Comparison of ENCODE assay signal across 8 cellular contexts in the genomic region with DNA sequence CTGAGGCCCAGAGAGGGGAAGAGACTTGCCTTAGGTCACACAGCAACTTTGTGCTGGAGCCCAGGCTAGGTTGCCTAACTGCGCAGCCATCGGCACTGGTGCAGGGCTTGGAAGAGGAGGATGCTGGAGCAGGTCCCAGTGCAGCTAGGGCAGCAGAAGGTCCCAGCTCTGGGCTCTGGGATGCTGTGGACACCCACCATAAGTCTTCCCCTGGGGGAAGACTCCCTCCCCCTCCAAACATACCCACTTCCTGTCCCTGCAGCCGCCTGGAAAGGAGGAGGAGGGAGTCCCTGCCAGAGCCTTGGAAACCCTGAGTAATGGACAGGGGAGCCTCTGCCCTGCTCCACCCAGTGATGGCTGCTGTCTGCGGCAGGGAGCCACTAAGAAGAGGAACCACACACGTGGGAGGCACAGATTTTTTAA.
DNase-seq lines count a peak whose midpoint lies in the region; ATAC-seq lines count a peak whose summit lies in the region.

No MANE protein-coding gene starts in this region.

- ATAC-seq in stimulated activated naive CD8-positive, alpha-beta T cell treated with anti-CD3 and anti-CD28 coated beads, Interleukin-15, amount 100 ng/mL, for 72 hours = peak; percentile 64
- no peak for ATAC-seq in HG03354 (IDR thresholded peaks at IDR 0.05; ENCODE audit: poor library complexity, severe bottlenecking, unreplicated experiment)
- ATAC-seq in GM21825 (IDR thresholded peaks at IDR 0.05; ENCODE audit: unreplicated experiment) = no peak

- DNase-seq in activated T-cell treated with anti-CD3 and anti-CD28 coated beads for 24 hours (ENCODE audit: low read depth) (peak; percentile 13), activated T-cell treated with anti-CD3 and anti-CD28 coated beads for 4 hours (no peak), islet precursor cell (peak; percentile 79), NCI-H526 treated with DMSO at 0.1 percent for 48 hours (lab: John Stamatoyannopoulos, UW) (no peak)
- no peak for DNase-seq in activated T-helper 1 cell treated with anti-CD3 and anti-CD28 coated beads, Interleukin-12 subunit alpha, Interleukin-12 subunit beta, Interleukin-2, Interleukin-4 antibody, amounts not matched to agents 30 ng/mL and 10 ng/mL and 1 ng/mL, durations not matched to agents 14 hours and 24 hours and 36 hours (ENCODE audit: low spot score)
- peak; percentile 24 to 67 for DNase-seq in stimulated activated naive CD8-positive, alpha-beta T cell treated with anti-CD3 and anti-CD28 coated beads, Interleukin-15, amount 100 ng/mL, for 72 hours

- H3K4me3 Mint-ChIP-seq in activated T-helper 1 cell treated with anti-CD3 and anti-CD28 coated beads, Interleukin-12 subunit alpha, Interleukin-12 subunit beta, Interleukin-2, Interleukin-4 antibody, amounts not matched to agents 30 ng/mL and 10 ng/mL and 1 ng/mL, durations not matched to agents 14 hours and 24 hours and 36 hours = peak overlapping the region; percentile 50
- peak overlapping the region; percentile 67 to 79 for H3K4me3 Mint-ChIP-seq in stimulated activated naive CD8-positive, alpha-beta T cell treated with anti-CD3 and anti-CD28 coated beads, Interleukin-15, amount 100 ng/mL, for 72 hours

- peaks cover 16% of the 10 kb centered on the region for H3K4me1 Mint-ChIP-seq in activated T-helper 1 cell treated with anti-CD3 and anti-CD28 coated beads, Interleukin-12 subunit alpha, Interleukin-12 subunit beta, Interleukin-2, Interleukin-4 antibody, amounts not matched to agents 30 ng/mL and 10 ng/mL and 1 ng/mL, durations not matched to agents 14 hours and 24 hours and 36 hours (ENCODE audit: low read depth)
- H3K4me1 Mint-ChIP-seq in stimulated activated naive CD8-positive, alpha-beta T cell treated with anti-CD3 and anti-CD28 coated beads, Interleukin-15, amount 100 ng/mL, for 72 hours = peaks cover 19% of the 10 kb centered on the region

- H3K36me3 Mint-ChIP-seq in activated T-helper 1 cell treated with anti-CD3 and anti-CD28 coated beads, Interleukin-12 subunit alpha, Interleukin-12 subunit beta, Interleukin-2, Interleukin-4 antibody, amounts not matched to agents 30 ng/mL and 10 ng/mL and 1 ng/mL, durations not matched to agents 14 hours and 24 hours and 36 hours (ENCODE audit: low read depth) = no peaks in the 10 kb centered on the region

- intact Hi-C loops in activated T-helper 1 cell treated with anti-CD3 and anti-CD28 coated beads, Interleukin-12 subunit alpha, Interleukin-12 subunit beta, Interleukin-2, Interleukin-4 antibody, amounts not matched to agents 30 ng/mL and 10 ng/mL and 1 ng/mL, durations not matched to agents 14 hours and 24 hours and 36 hours (cut with micrococcal nuclease) = loop anchor here (1.0 kb wide), 1 partner anchor 103 kb away; no protein-coding TSS in a partner anchor

- no peak overlapping the region for H3K27ac Mint-ChIP-seq in activated T-helper 1 cell treated with anti-CD3 and anti-CD28 coated beads, Interleukin-12 subunit alpha, Interleukin-12 subunit beta, Interleukin-2, Interleukin-4 antibody, amounts not matched to agents 30 ng/mL and 10 ng/mL and 1 ng/mL, durations not matched to agents 14 hours and 24 hours and 36 hours
- H3K27ac Mint-ChIP-seq in stimulated activated naive CD8-positive, alpha-beta T cell treated with anti-CD3 and anti-CD28 coated beads, Interleukin-15, amount 100 ng/mL, for 72 hours = peak overlapping the region in 1 of 2 donors; percentile 17

- peaks cover 26% of the 10 kb centered on the region for H3K27me3 Mint-ChIP-seq in activated T-helper 1 cell treated with anti-CD3 and anti-CD28 coated beads, Interleukin-12 subunit alpha, Interleukin-12 subunit beta, Interleukin-2, Interleukin-4 antibody, amounts not matched to agents 30 ng/mL and 10 ng/mL and 1 ng/mL, durations not matched to agents 14 hours and 24 hours and 36 hours (ENCODE audit: insufficient read depth)
- peaks cover 55% of the 10 kb centered on the region for H3K27me3 Mint-ChIP-seq in stimulated activated naive CD8-positive, alpha-beta T cell treated with anti-CD3 and anti-CD28 coated beads, Interleukin-15, amount 100 ng/mL, for 72 hours

- no peaks in the 10 kb centered on the region for H3K9me3 Mint-ChIP-seq in activated T-helper 1 cell treated with anti-CD3 and anti-CD28 coated beads, Interleukin-12 subunit alpha, Interleukin-12 subunit beta, Interleukin-2, Interleukin-4 antibody, amounts not matched to agents 30 ng/mL and 10 ng/mL and 1 ng/mL, durations not matched to agents 14 hours and 24 hours and 36 hours
- H3K9me3 Mint-ChIP-seq in stimulated activated naive CD8-positive, alpha-beta T cell treated with anti-CD3 and anti-CD28 coated beads, Interleukin-15, amount 100 ng/mL, for 72 hours = no peaks in the 10 kb centered on the region

Comparison
In these comparisons a context has a peak if more than half of its experiments do, and no peak if none do; other contexts are left out.
1. DNase-seq: peak in activated T-cell treated with anti-CD3 and anti-CD28 coated beads for 24 hours (single experiment), islet precursor cell (single experiment) and stimulated activated naive CD8-positive, alpha-beta T cell treated with anti-CD3 and anti-CD28 coated beads, Interleukin-15, amount 100 ng/mL, for 72 hours (2 of 2); none in activated T-cell treated with anti-CD3 and anti-CD28 coated beads for 4 hours (single experiment), activated T-helper 1 cell treated with anti-CD3 and anti-CD28 coated beads, Interleukin-12 subunit alpha, Interleukin-12 subunit beta, Interleukin-2, Interleukin-4 antibody, amounts not matched to agents 30 ng/mL and 10 ng/mL and 1 ng/mL, durations not matched to agents 14 hours and 24 hours and 36 hours (single experiment) and NCI-H526 treated with DMSO at 0.1 percent for 48 hours (single experiment).